In the genomic region with DNA sequence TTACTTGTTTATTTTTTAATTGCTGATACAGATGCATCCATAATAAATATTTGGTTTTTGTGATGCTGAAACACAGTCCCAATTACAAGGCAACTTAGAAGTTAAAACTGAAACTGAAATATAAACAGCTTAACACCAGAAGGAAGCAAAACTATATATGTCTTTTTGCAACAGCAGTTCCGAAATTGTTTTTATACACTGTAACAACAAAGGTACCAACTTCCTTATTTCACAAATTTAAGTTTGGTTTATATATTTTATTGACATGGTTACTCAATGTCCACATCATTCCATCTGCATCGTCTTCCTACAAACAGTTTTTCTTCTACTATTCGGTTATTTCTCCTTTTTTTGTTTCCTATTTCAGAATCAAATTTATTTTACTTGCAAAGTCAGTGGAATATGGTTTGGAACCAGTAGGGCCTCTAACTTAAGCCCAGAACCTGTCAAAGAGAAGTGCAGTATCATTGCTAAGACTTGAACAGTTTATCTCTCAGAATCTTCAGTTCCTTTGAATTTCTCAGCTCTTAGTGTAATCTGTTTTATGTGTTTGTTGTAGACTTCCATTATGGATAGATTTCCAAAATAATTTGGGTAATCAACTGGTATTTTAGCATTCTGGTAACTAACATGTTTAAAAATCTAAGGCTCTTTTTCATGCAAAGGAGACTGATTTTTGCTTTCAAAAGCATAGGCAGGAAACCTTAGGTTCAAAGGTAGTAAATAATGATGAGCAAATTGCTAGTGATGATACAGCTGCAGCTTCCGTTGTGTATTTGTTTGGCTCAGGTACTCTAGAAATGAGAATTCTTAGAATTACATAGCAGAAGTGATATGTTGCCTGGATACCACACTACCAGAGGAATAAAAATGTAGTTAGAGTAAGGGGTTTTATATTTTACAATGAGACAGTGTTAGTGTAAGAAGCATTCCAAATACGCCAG, we compare ENCODE assay signal across 8 cellular contexts. TPM values are rescaled to one million over a fixed set of nuclear protein-coding genes. Genes with fewer than 3 reads are reported as not detected.
DNase-seq lines count a peak whose midpoint lies in the region; ATAC-seq and TF ChIP-seq lines count a peak whose summit lies in the region.

No MANE protein-coding gene starts in this region.

- WGBS in right lobe of liver (ENCODE audit: insufficient coverage, low coverage, low lambda C conversion rate, missing lambda C conversion rate), result 41% methylated on average over 5 of the region's 5 CpGs

- H3K36me3 ChIP-seq in right lobe of liver, result no peaks in the 10 kb centered on the region
- no peaks in the 10 kb centered on the region for H3K36me3 ChIP-seq in WERI-Rb-1

- H3K27ac ChIP-seq in right lobe of liver (peak overlapping the region in 2 of 3 donors; percentile 41 to 42), WERI-Rb-1 (no peak overlapping the region)

- DNase-seq in NCI-H2029 treated with DMSO at 0.1 percent for 48 hours (lab: John Stamatoyannopoulos, UW) (peak; percentile 68), right lobe of liver (no peak), WERI-Rb-1 (no peak), NCI-H1105 treated with DMSO at 0.1 percent for 48 hours (lab: John Stamatoyannopoulos, UW) (no peak), globus pallidus (ENCODE audit: low spot score) (no peak), Ammon's horn (ENCODE audit: low spot score) (no peak)

- no peak for TF ChIP-seq CTCF in right lobe of liver (IDR thresholded peaks at IDR 0.05)
- no peak for TF ChIP-seq CTCF in WERI-Rb-1 (IDR thresholded peaks at IDR 0.05; ENCODE audit: low read depth, low read length)

- H3K9me3 ChIP-seq in right lobe of liver, result no peaks in the 10 kb centered on the region
- H3K9me3 ChIP-seq in WERI-Rb-1 (ENCODE audit: severe bottlenecking), result no peaks in the 10 kb centered on the region

- H3K4me1 ChIP-seq in right lobe of liver, result no peaks in the 10 kb centered on the region

- no peaks in the 10 kb centered on the region for H3K27me3 ChIP-seq in right lobe of liver
- H3K27me3 ChIP-seq in WERI-Rb-1 (ENCODE audit: insufficient read depth, low read depth, severe bottlenecking), result no peaks in the 10 kb centered on the region

- ATAC-seq in GM18858 (IDR thresholded peaks at IDR 0.05; ENCODE audit: unreplicated experiment), result peak; percentile 62
- ATAC-seq in HG02571 (IDR thresholded peaks at IDR 0.05; ENCODE audit: unreplicated experiment), result peak; percentile 45
- ATAC-seq in right lobe of liver, result peak; percentile 28 to 63 (median 58)

- intact Hi-C loops in right lobe of liver (cut with DNase I), result no loop called here

- no peak for TF ChIP-seq POLR2A in right lobe of liver (IDR thresholded peaks at IDR 0.05)

- H3K4me3 ChIP-seq in right lobe of liver (peak overlapping the region in 2 of 3 donors; percentile 1 to 17), WERI-Rb-1 (ENCODE audit: low read depth, low read length) (no peak overlapping the region)

RNA-seq across cellular contexts. Expression of a gene that starts 8.2 kb away (rescaled TPM):
- total RNA-seq in right lobe of liver, result 100 to 1,000 TPM; 388 to 894 (median 659) TPM
